In the genomic region with DNA sequence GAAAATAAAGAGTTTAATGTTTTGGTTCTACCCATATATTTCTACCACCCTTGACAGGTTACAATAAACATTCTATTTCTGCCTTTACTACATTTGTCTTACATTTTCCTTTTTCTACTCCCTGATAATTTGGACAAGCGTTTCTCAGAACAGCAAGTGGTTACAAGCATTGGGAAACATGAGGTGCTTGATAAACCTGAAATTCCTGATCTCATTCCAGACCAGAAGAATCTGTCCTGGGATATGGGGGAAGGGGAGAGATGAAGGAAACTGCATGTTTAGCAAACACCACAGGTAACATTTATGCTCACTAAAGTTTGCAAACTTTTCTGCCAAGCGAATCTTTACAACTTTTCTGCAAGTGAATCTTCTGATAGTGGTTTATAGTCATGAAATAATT, we compare ENCODE assay signal across 1 cellular context.
TF ChIP-seq lines count a peak whose summit lies in the region.

No MANE protein-coding gene starts in this region.

TF ChIP-seq in H1, 55 proteins besides CTCF, POLR2A, EP300 and RAD21:
- 0 out of 2 replicates have a peak, but pooled peaks have one; percentile 33 for TF ChIP-seq TEAD4 (IDR thresholded peaks at IDR 0.05; ENCODE audit: low read depth, low read length)
- TF ChIP-seq SP1 (IDR thresholded peaks at IDR 0.05; ENCODE audit: low read depth, low read length) = peak; percentile 90
- no peak for TF ChIP-seq SIN3A (conservative IDR thresholded peaks at IDR 0.05 in 1 of 2, IDR thresholded peaks at IDR 0.05 in 1 of 2; ENCODE audit: low read depth in 1 of 2, low read length in 2 of 2)
- peak; percentile 89 for TF ChIP-seq ASH2L (IDR thresholded peaks at IDR 0.05; ENCODE audit: low read length)
- 0 out of 2 replicates have a peak, but pooled peaks have one; percentile 50 for TF ChIP-seq RBBP5 (IDR thresholded peaks at IDR 0.05; ENCODE audit: borderline replicate concordance, low read depth, low read length)
